Comparison of ENCODE assay signal across 9 cellular contexts in the genomic region with DNA sequence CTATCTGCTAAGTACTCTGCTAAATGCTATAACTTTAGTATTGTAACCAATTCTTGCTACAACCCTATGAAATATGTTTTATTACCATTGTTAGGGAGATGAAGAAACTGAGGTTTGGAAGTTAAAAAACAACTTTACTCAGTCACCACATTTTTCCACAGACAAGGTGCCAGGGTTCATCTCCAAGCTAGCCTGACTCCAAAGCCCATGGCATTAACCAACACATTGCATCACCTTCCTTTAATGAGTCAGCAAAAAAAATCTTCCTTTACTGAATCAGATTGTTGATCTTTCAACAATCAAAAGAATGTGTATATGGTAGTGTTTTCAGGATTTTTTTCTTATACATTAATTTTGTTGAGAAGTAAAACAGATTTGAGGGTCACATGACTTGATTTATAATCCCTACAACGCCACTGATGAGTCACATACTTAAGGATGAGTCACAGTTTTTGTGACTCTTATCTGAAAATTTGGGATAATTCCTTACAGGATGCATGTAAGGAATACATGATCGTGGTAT. TPM values are rescaled to one million over a fixed set of nuclear protein-coding genes. Genes with fewer than 3 reads are reported as not detected.
DNase-seq lines count a peak whose midpoint lies in the region; ATAC-seq and TF ChIP-seq lines count a peak whose summit lies in the region.
"Had no signal": no experiment of that assay in that cellular context is flagged by ENCODE, and none has a peak within 500 bp of the region (broad histone marks: within the 10 kb centered on the region; RNA-seq: fewer than 3 reads in every experiment).

No MANE protein-coding gene starts in this region.

- DNase-seq in Daoy (ENCODE audit: low read depth) (peak; percentile 40), LoVo (ENCODE audit: low spot score) (peak; percentile 58), mammary epithelial cell (peak; percentile 55), mesothelial cell of epicardium (ENCODE audit: low spot score in 2 of 2, unreplicated experiment in 2 of 2) (no peak), anterior cingulate cortex (lab: John Stamatoyannopoulos, UW) (no peak), D341Med (ENCODE audit: low spot score) (no peak)
- DNase-seq in effector memory CD8-positive, alpha-beta T cell, result no peak
- DNase-seq: islet precursor cell had no signal

- CTCF ChIA-PET in mammary epithelial cell (lab: Charles Lee; ENCODE audit: low non-redundant PET), result no interaction called here

- no peaks in the 10 kb centered on the region for H4K20me1 ChIP-seq in mammary epithelial cell (ENCODE audit: insufficient read depth, low read length)

- peaks cover 4% of the 10 kb centered on the region for H3K27me3 ChIP-seq in mammary epithelial cell (ENCODE audit: insufficient read depth, low read length)

- intact Hi-C loops in mammary epithelial cell (cut with micrococcal nuclease), result no loop called here

- peaks cover 4% of the 10 kb centered on the region for H3K4me1 ChIP-seq in mammary epithelial cell (ENCODE audit: insufficient read depth, low read length)

- H3K9me3 Mint-ChIP-seq in mesothelial cell of epicardium, result no peaks in the 10 kb centered on the region
- H3K9me3 Mint-ChIP-seq in effector memory CD8-positive, alpha-beta T cell, result no peaks in the 10 kb centered on the region

- WGBS in mammary epithelial cell (ENCODE audit: low coverage, missing lambda C conversion rate), result 24% methylated on average over 2 of the region's 2 CpGs

- no peak overlapping the region for H3K4me2 ChIP-seq in mammary epithelial cell (ENCODE audit: insufficient read depth, low read depth, low read length)

- H3K9me3 ChIP-seq in mammary epithelial cell (replicated peaks; ENCODE audit: insufficient read depth, low read length), result no peaks in the 10 kb centered on the region

- peaks cover 57% of the 10 kb centered on the region for H3K4me1 Mint-ChIP-seq in mesothelial cell of epicardium
- H3K4me1 Mint-ChIP-seq in effector memory CD8-positive, alpha-beta T cell (ENCODE audit: low read depth in 2 of 2), result peaks cover 28 to 41% of the 10 kb centered on the region in 2 donors

- no peak overlapping the region for H3K27ac ChIP-seq in mammary epithelial cell (ENCODE audit: insufficient read depth, low read depth, low read length)

- H3K79me2 ChIP-seq in mammary epithelial cell (ENCODE audit: insufficient read depth, low read length), result no peaks in the 10 kb centered on the region

- dilution Hi-C loops in mammary epithelial cell (cut with HindIII; ENCODE audit: low sequenced_read_pairs), result no loop called here

- no peak overlapping the region for H3K9ac ChIP-seq in mammary epithelial cell (ENCODE audit: insufficient read depth, low read length)

- no peaks in the 10 kb centered on the region for H3K36me3 ChIP-seq in mammary epithelial cell (ENCODE audit: insufficient read depth, low read length)

- no peak overlapping the region for H3K4me3 ChIP-seq in mammary epithelial cell (replicated peaks in 1 of 3; ENCODE audit: insufficient read depth in 1 of 3, low read depth in 2 of 3, low read length in 3 of 3)

- H3K27ac Mint-ChIP-seq in mesothelial cell of epicardium, result peak overlapping the region; percentile 49
- H3K27ac Mint-ChIP-seq in effector memory CD8-positive, alpha-beta T cell, result no peak overlapping the region

- in situ Hi-C loops in mammary epithelial cell (cut with MboI; ENCODE audit: low sequenced_read_pairs in 2 of 2), result no loop called here

- BruUV-seq in mammary epithelial cell (replicated peaks; lab: Mats Ljungman, UMichigan), result no TSS peak

- no peak for ATAC-seq in HG02981 (IDR thresholded peaks at IDR 0.05; ENCODE audit: unreplicated experiment)
- no peak for ATAC-seq in effector memory CD8-positive, alpha-beta T cell (replicated peaks)

- H3K4me3 Mint-ChIP-seq in mesothelial cell of epicardium, result no peak overlapping the region
- no peak overlapping the region for H3K4me3 Mint-ChIP-seq in effector memory CD8-positive, alpha-beta T cell

- no peak overlapping the region for H2AFZ ChIP-seq in mammary epithelial cell (ENCODE audit: low read depth, low read length)

- H3K36me3 Mint-ChIP-seq in mesothelial cell of epicardium, result peaks cover 4% of the 10 kb centered on the region
- H3K36me3 Mint-ChIP-seq in effector memory CD8-positive, alpha-beta T cell (ENCODE audit: insufficient read depth), result peaks cover 9% of the 10 kb centered on the region

- no peaks in the 10 kb centered on the region for H3K27me3 Mint-ChIP-seq in mesothelial cell of epicardium (ENCODE audit: low read depth)
- no peaks in the 10 kb centered on the region for H3K27me3 Mint-ChIP-seq in effector memory CD8-positive, alpha-beta T cell

- TF ChIP-seq CTCF in mammary epithelial cell (conservative IDR thresholded peaks at IDR 0.05 in 1 of 2, IDR thresholded peaks at IDR 0.05 in 1 of 2; ENCODE audit: extremely low read depth in 1 of 2, insufficient read depth in 1 of 2, low read depth in 1 of 2, low read length in 2 of 2), result no peak
- no peak for TF ChIP-seq CTCF in mesothelial cell of epicardium (IDR thresholded peaks at IDR 0.05; ENCODE audit: unreplicated experiment)

RNA-seq across cellular contexts. Expression of gene MAN1A1, which starts 41.5 kb away (rescaled TPM):
- total RNA-seq in Daoy (2014; rRNA removed; shearing (Covaris generic)), result 13.0 and 22.9 TPM in 2 replicates
- total RNA-seq in mammary epithelial cell, result 1 to 10 TPM; 4.0 to 5.3 TPM
- 3.4 TPM for polyA plus RNA-seq in mammary epithelial cell
- 2.6 TPM for polyA minus RNA-seq in mammary epithelial cell
- 46.5 to 51.2 TPM (median 51.1 TPM) in 3 replicates for total RNA-seq in mesothelial cell of epicardium

Comparison
In these comparisons a context has a peak if more than half of its experiments do, and no peak if none do; other contexts are left out.
1. DNase-seq: peak in Daoy (single experiment), LoVo (single experiment) and mammary epithelial cell (single experiment); none in mesothelial cell of epicardium (0 of 2), anterior cingulate cortex (0 of 58), D341Med (single experiment) and effector memory CD8-positive, alpha-beta T cell (0 of 3).